ENCODE assay signal across 13 cellular contexts in genomic region chr12:63149884-63150254, GRCh38. TPM values are rescaled to one million over a fixed set of nuclear protein-coding genes. Genes with fewer than 3 reads are reported as not detected.
DNase-seq lines count a peak whose midpoint lies in the region; ATAC-seq and TF ChIP-seq lines count a peak whose summit lies in the region.
"Had no signal": no experiment of that assay in that cellular context is flagged by ENCODE, and none has a peak within 500 bp of the region (broad histone marks: within the 10 kb centered on the region; RNA-seq: fewer than 3 reads in every experiment).

No MANE protein-coding gene starts in this region.

- no peaks in the 10 kb centered on the region for H3K4me1 ChIP-seq in endodermal cell (ENCODE audit: control insufficient read depth, insufficient read depth, low read length)
- peaks cover 0 to 26% (median 8%) of the 10 kb centered on the region in 4 donors for H3K4me1 ChIP-seq in tibial nerve
- H3K4me1 ChIP-seq in OCI-LY7 (ENCODE audit: insufficient read depth, low read length, poor library complexity, severe bottlenecking), result no peaks in the 10 kb centered on the region

- TF ChIP-seq EP300 in tibial nerve (IDR thresholded peaks at IDR 0.05), result no peak

- no peak for ATAC-seq in naive thymus-derived CD8-positive, alpha-beta T cell
- ATAC-seq in HG03159 (IDR thresholded peaks at IDR 0.05; ENCODE audit: unreplicated experiment), result no peak

- H4K20me1 ChIP-seq in OCI-LY7 (ENCODE audit: insufficient read depth, low read length), result no peaks in the 10 kb centered on the region

- peak overlapping the region; percentile 21 for H3K4me3 Mint-ChIP-seq in activated CD4-positive, alpha-beta T cell treated with anti-CD3 and anti-CD28 coated beads, Interleukin-2, amount 10 ng/mL, durations not matched to agents 24 days and 14 days
- peak overlapping the region; percentile 53 for H3K4me3 Mint-ChIP-seq in endodermal cell
- peak overlapping the region in 7 of 10 donors; percentile 9 to 73 (median 61) for H3K4me3 Mint-ChIP-seq in naive thymus-derived CD8-positive, alpha-beta T cell
- H3K4me3 Mint-ChIP-seq: activated CD4-positive, alpha-beta T cell treated with anti-CD3 and anti-CD28 coated beads, Interleukin-2, amount 10 ng/mL, durations not matched to agents 7 days and 5 days had no signal

- no peak for DNase-seq in activated CD4-positive, alpha-beta T cell treated with anti-CD3 and anti-CD28 coated beads, Interleukin-2, amount 10 ng/mL, durations not matched to agents 24 days and 14 days
- no peak for DNase-seq in activated CD4-positive, alpha-beta T cell treated with anti-CD3 and anti-CD28 coated beads for 48 hours
- DNase-seq in endodermal cell (no peak), tibial nerve (ENCODE audit: low spot score in 2 of 2) (no peak), OCI-LY7 (ENCODE audit: low spot score) (no peak)
- no peak for DNase-seq in naive thymus-derived CD8-positive, alpha-beta T cell
- DNase-seq in effector CD8-positive, alpha-beta T cell (lab: John Stamatoyannopoulos, UW), result no peak
- DNase-seq: activated CD4-positive, alpha-beta T cell treated with anti-CD3 and anti-CD28 coated beads, Interleukin-2, amount 10 ng/mL, durations not matched to agents 7 days and 5 days; NCI-H1105 treated with DMSO at 0.1 percent for 48 hours had no signal

- no peaks in the 10 kb centered on the region for H3K79me2 ChIP-seq in OCI-LY7 (ENCODE audit: insufficient read depth, low read depth, low read length)

- no peak overlapping the region for H3K9ac ChIP-seq in endodermal cell (ENCODE audit: extremely low read depth, low read length, poor library complexity, severe bottlenecking)

- intact Hi-C loops in activated CD4-positive, alpha-beta T cell treated with anti-CD3 and anti-CD28 coated beads, Interleukin-2, amount 10 ng/mL, durations not matched to agents 24 days and 14 days (cut with micrococcal nuclease), result no loop called here
- intact Hi-C loops in OCI-LY7 (cut with micrococcal nuclease; ENCODE audit: unreplicated experiment), result no loop called here

- H3K4me2 ChIP-seq in OCI-LY7 (ENCODE audit: low read length), result no peak overlapping the region

- peaks cover 5% of the 10 kb centered on the region for H3K9me3 Mint-ChIP-seq in activated CD4-positive, alpha-beta T cell treated with anti-CD3 and anti-CD28 coated beads, Interleukin-2, amount 10 ng/mL, durations not matched to agents 24 days and 14 days
- H3K9me3 Mint-ChIP-seq in endodermal cell, result peaks cover 9% of the 10 kb centered on the region
- peaks cover 0 to 4% (median 0%) of the 10 kb centered on the region in 9 donors for H3K9me3 Mint-ChIP-seq in naive thymus-derived CD8-positive, alpha-beta T cell
- H3K9me3 Mint-ChIP-seq: activated CD4-positive, alpha-beta T cell treated with anti-CD3 and anti-CD28 coated beads, Interleukin-2, amount 10 ng/mL, durations not matched to agents 7 days and 5 days had no signal

- POLR2A ChIA-PET in naive thymus-derived CD8-positive, alpha-beta T cell (lab: Charles Lee), result no interaction called here
- POLR2A ChIA-PET in OCI-LY7 (lab: Charles Lee), result no interaction called here

- H3K27me3 Mint-ChIP-seq in activated CD4-positive, alpha-beta T cell treated with anti-CD3 and anti-CD28 coated beads, Interleukin-2, amount 10 ng/mL, durations not matched to agents 24 days and 14 days, result peaks cover 45% of the 10 kb centered on the region
- peaks cover 78% of the 10 kb centered on the region for H3K27me3 Mint-ChIP-seq in endodermal cell (ENCODE audit: insufficient read depth)
- peaks cover 36 to 82% (median 48%) of the 10 kb centered on the region in 5 donors for H3K27me3 Mint-ChIP-seq in naive thymus-derived CD8-positive, alpha-beta T cell

- H3K36me3 ChIP-seq in endodermal cell (ENCODE audit: control insufficient read depth, insufficient read depth, low read length) (no peaks in the 10 kb centered on the region), tibial nerve (no peaks in the 10 kb centered on the region), OCI-LY7 (ENCODE audit: insufficient read depth, low read length) (no peaks in the 10 kb centered on the region)

- no peak for TF ChIP-seq POLR2A in tibial nerve (IDR thresholded peaks at IDR 0.05)

- CTCF ChIA-PET in OCI-LY7 (lab: Charles Lee; ENCODE audit: unreplicated experiment), result no interaction called here

- H3K27ac ChIP-seq in endodermal cell (ENCODE audit: low read depth, low read length) (no peak overlapping the region), tibial nerve (no peak overlapping the region), OCI-LY7 (ENCODE audit: low read depth, low read length, poor library complexity, severe bottlenecking) (no peak overlapping the region)
- H3K27ac ChIP-seq: SK-N-MC had no signal

- H3K27me3 ChIP-seq in endodermal cell (ENCODE audit: control insufficient read depth, insufficient read depth, low read length, poor library complexity, severe bottlenecking), result peaks cover 72% of the 10 kb centered on the region
- peaks cover 0 to 62% of the 10 kb centered on the region in 2 donors for H3K27me3 ChIP-seq in tibial nerve

- TF ChIP-seq CTCF in endodermal cell (conservative IDR thresholded peaks at IDR 0.05), result no peak
- no peak for TF ChIP-seq CTCF in tibial nerve (IDR thresholded peaks at IDR 0.05)
- no peak for TF ChIP-seq CTCF in OCI-LY7 (conservative IDR thresholded peaks at IDR 0.05; ENCODE audit: low read length)

- no TSS peak for BruUV-seq in OCI-LY7 (replicated peaks; lab: Mats Ljungman, UMichigan)

- peak overlapping the region; percentile 45 for H3K27ac Mint-ChIP-seq in activated CD4-positive, alpha-beta T cell treated with anti-CD3 and anti-CD28 coated beads, Interleukin-2, amount 10 ng/mL, durations not matched to agents 24 days and 14 days
- H3K27ac Mint-ChIP-seq in endodermal cell, result no peak overlapping the region
- no peak overlapping the region for H3K27ac Mint-ChIP-seq in naive thymus-derived CD8-positive, alpha-beta T cell
- H3K27ac Mint-ChIP-seq: activated CD4-positive, alpha-beta T cell treated with anti-CD3 and anti-CD28 coated beads, Interleukin-2, amount 10 ng/mL, durations not matched to agents 7 days and 5 days had no signal

- peaks cover 8% of the 10 kb centered on the region for H3K4me1 Mint-ChIP-seq in activated CD4-positive, alpha-beta T cell treated with anti-CD3 and anti-CD28 coated beads, Interleukin-2, amount 10 ng/mL, durations not matched to agents 24 days and 14 days
- H3K4me1 Mint-ChIP-seq in endodermal cell, result peaks cover 8% of the 10 kb centered on the region
- peaks cover 12 to 25% (median 20%) of the 10 kb centered on the region in 4 donors for H3K4me1 Mint-ChIP-seq in naive thymus-derived CD8-positive, alpha-beta T cell

- 27 to 28% methylated on average over 23 to 26 of the region's 26 CpGs for WGBS in endodermal cell (ENCODE audit: insufficient coverage in 1 of 2, insufficient read length in 1 of 2), 2 experiments
- 21 to 34% methylated on average over 25 of the region's 26 CpGs for WGBS in tibial nerve, 2 donors

- H2AFZ ChIP-seq in OCI-LY7 (ENCODE audit: low read length), result no peak overlapping the region

- no peaks in the 10 kb centered on the region for H3K9me2 ChIP-seq in OCI-LY7 (ENCODE audit: insufficient read depth, low read length)

- H3K9me3 ChIP-seq in endodermal cell (ENCODE audit: control insufficient read depth, low read length) (peaks cover 9% of the 10 kb centered on the region), tibial nerve (no peaks in the 10 kb centered on the region), OCI-LY7 (ENCODE audit: low read length) (no peaks in the 10 kb centered on the region)

- H3K36me3 Mint-ChIP-seq in activated CD4-positive, alpha-beta T cell treated with anti-CD3 and anti-CD28 coated beads, Interleukin-2, amount 10 ng/mL, durations not matched to agents 24 days and 14 days (ENCODE audit: low read depth), result no peaks in the 10 kb centered on the region
- no peaks in the 10 kb centered on the region for H3K36me3 Mint-ChIP-seq in endodermal cell (ENCODE audit: low read depth)
- peaks cover 0 to 14% (median 0%) of the 10 kb centered on the region in 3 donors for H3K36me3 Mint-ChIP-seq in naive thymus-derived CD8-positive, alpha-beta T cell

- H3K4me3 ChIP-seq in endodermal cell (ENCODE audit: low read length), result no peak overlapping the region
- H3K4me3 ChIP-seq in tibial nerve, result peak overlapping the region in 3 of 4 donors; percentile 15 to 43 (median 22)
- H3K4me3 ChIP-seq in OCI-LY7 (ENCODE audit: low read depth, low read length, poor library complexity, severe bottlenecking), result no peak overlapping the region

RNA-seq across cellular contexts. Expression of gene AVPR1A, which starts 1.1 kb away (rescaled TPM):
- not detected in 2 replicates for total RNA-seq in activated CD4-positive, alpha-beta T cell treated with anti-CD3 and anti-CD28 coated beads, Interleukin-2, amount 10 ng/mL, durations not matched to agents 24 days and 14 days
- total RNA-seq in endodermal cell, result not detected
- 0.04 TPM for polyA plus RNA-seq in endodermal cell (2013, experiment 1 of 2)
- 0.08 TPM for polyA plus RNA-seq in endodermal cell (2013, experiment 2 of 2)
- total RNA-seq in naive thymus-derived CD8-positive, alpha-beta T cell, result not detected
- not detected for polyA plus RNA-seq in naive thymus-derived CD8-positive, alpha-beta T cell
- 1 to 10 TPM; 4.8 to 8.6 (median 6.2) TPM for total RNA-seq in tibial nerve
- not detected in 2 replicates for total RNA-seq in OCI-LY7 (2014; rRNA removed; shearing (Covaris generic))
- total RNA-seq in OCI-LY7 (2022), result not detected in 2 replicates
- total RNA-seq: activated CD4-positive, alpha-beta T cell treated with anti-CD3 and anti-CD28 coated beads, Interleukin-2, amount 10 ng/mL, durations not matched to agents 7 days and 5 days; endothelial cell of umbilical vein; osteoblast had no signal
- polyA plus RNA-seq: endothelial cell of umbilical vein had no signal

Comparison
In these comparisons a context has a peak if more than half of its experiments do, and no peak if none do; other contexts are left out.
1. H3K4me3 ChIP-seq: peak in tibial nerve (3 of 4); none in endodermal cell (single experiment) and OCI-LY7 (single experiment).
2. Peak in every context shown above with its lines, with median percentiles within 50 percentile points of each other: H3K4me3 Mint-ChIP-seq.